13 cellular contexts compared by ENCODE assay signal in the genomic region with DNA sequence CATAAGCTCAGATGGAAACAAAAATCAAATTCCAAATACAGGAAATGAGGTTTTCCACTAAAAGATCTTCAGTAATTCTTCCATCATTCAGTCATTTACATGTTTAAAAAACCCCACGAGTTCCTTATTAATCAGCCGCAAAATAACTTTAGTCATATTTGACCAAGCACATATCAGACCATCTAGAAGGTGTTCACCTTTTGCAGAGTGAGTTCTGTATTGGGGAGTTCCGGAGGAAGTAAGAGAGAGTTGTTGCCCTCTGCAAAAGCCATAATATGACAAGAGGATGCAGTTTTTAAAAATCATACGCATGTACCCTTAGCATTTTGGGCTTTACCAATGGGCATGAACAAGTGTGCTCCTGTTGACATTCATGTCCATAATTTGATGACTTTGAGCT.
"Had no signal": no experiment of that assay in that cellular context is flagged by ENCODE, and none has a peak within 500 bp of the region (broad histone marks: within the 10 kb centered on the region; RNA-seq: fewer than 3 reads in every experiment).

No MANE protein-coding gene starts in this region.

- H3K27ac Mint-ChIP-seq: naive thymus-derived CD4-positive, alpha-beta T cell; type B pancreatic cell had no signal

- FAIRE-seq: islet of Langerhans had no signal

- H3K9me3 Mint-ChIP-seq: type B pancreatic cell had no signal

- H3K4me1 Mint-ChIP-seq: neural crest cell had no signal

- H3K4me3 Mint-ChIP-seq: neural crest cell, type B pancreatic cell had no signal

- H3K36me3 Mint-ChIP-seq: type B pancreatic cell had no signal

- ATAC-seq: gastrocnemius medialis; heart right ventricle; naive thymus-derived CD4-positive, alpha-beta T cell; stimulated activated naive CD8-positive, alpha-beta T cell treated with anti-CD3 and anti-CD28 coated beads, Interleukin-15, Interleukin-2, amounts not matched to agents 100 U/mL and 50 U/mL, for 24 hours had no signal

- DNase-seq: cortex of kidney; effector memory CD4-positive, alpha-beta T cell; gastrocnemius medialis; heart right ventricle; hypothalamus; kidney glomerular epithelial cell; naive thymus-derived CD4-positive, alpha-beta T cell; sigmoid colon; stimulated activated naive CD8-positive, alpha-beta T cell treated with anti-CD3 and anti-CD28 coated beads, Interleukin-15, Interleukin-2, amounts not matched to agents 100 U/mL and 50 U/mL, for 24 hours; thyroid gland had no signal
